ENCODE assay signal across 8 cellular contexts in genomic region chrX:19991350-19991718, GRCh38. TPM values are rescaled to one million over a fixed set of nuclear protein-coding genes. Genes with fewer than 3 reads are reported as not detected.
DNase-seq lines count a peak whose midpoint lies in the region; ATAC-seq, FAIRE-seq and TF ChIP-seq lines count a peak whose summit lies in the region.

No MANE protein-coding gene starts in this region.

- POLR2A ChIA-PET in A549 (lab: Yijun Ruan, JAX) (no interaction called here), HCT116 (lab: Charles Lee) (no interaction called here)

- peaks cover 17% of the 10 kb centered on the region for H3K4me1 Mint-ChIP-seq in activated naive CD8-positive, alpha-beta T cell (ENCODE audit: low read depth)
- H3K4me1 Mint-ChIP-seq in mesothelial cell of epicardium, result peaks cover 4% of the 10 kb centered on the region

- H3K4me3 Mint-ChIP-seq in activated naive CD8-positive, alpha-beta T cell, result peak overlapping the region; percentile 90
- peak overlapping the region; percentile 73 for H3K4me3 Mint-ChIP-seq in mesothelial cell of epicardium

- intact Hi-C loops in HCT116 (cut with micrococcal nuclease), result loop anchor here (2.0 kb wide), 1 partner anchor 87 kb away; no protein-coding TSS in a partner anchor

- ATAC-seq in A549 (0 out of 6 replicates have a peak, but pooled peaks of 1 of the 2 experiments have one; percentile 4), HCT116 (no peak), HG03135 (IDR thresholded peaks at IDR 0.05; ENCODE audit: unreplicated experiment) (no peak)

- H3K27me3 Mint-ChIP-seq in activated naive CD8-positive, alpha-beta T cell, result no peaks in the 10 kb centered on the region
- no peaks in the 10 kb centered on the region for H3K27me3 Mint-ChIP-seq in mesothelial cell of epicardium (ENCODE audit: low read depth)

- no peak for TF ChIP-seq EP300 in A549 (IDR thresholded peaks at IDR 0.05)

- TF ChIP-seq CTCF in A549 (IDR thresholded peaks at IDR 0.05), result no peak; the same call in 1 of the 3 replicates
- no peak for TF ChIP-seq CTCF in HCT116 (IDR thresholded peaks at IDR 0.05 in 2 of 3, conservative IDR thresholded peaks at IDR 0.05 in 1 of 3; ENCODE audit: borderline replicate concordance in 1 of 3, insufficient read depth in 1 of 3, low read depth in 2 of 3, low read length in 2 of 3)
- no peak for TF ChIP-seq CTCF in mesothelial cell of epicardium (IDR thresholded peaks at IDR 0.05; ENCODE audit: unreplicated experiment)

- WGBS in A549 (ENCODE audit: missing lambda C conversion rate), result 47% methylated on average over 6 of the region's 6 CpGs

- H3K36me3 Mint-ChIP-seq in activated naive CD8-positive, alpha-beta T cell, result no peaks in the 10 kb centered on the region
- H3K36me3 Mint-ChIP-seq in mesothelial cell of epicardium, result peaks cover 4% of the 10 kb centered on the region

- H3K79me2 ChIP-seq in HCT116 (ENCODE audit: insufficient read depth, low read length), result 0 out of 2 replicates have a peak, but pooled peaks cover 4% of the 10 kb centered on the region

- H3K36me3 ChIP-seq in HCT116 (ENCODE audit: control insufficient read depth in 1 of 2, insufficient read depth in 2 of 2, low read length in 2 of 2), result no peaks in the 10 kb centered on the region

- peak overlapping the region; percentile 41 for H2AFZ ChIP-seq in HCT116 (ENCODE audit: low read depth, low read length, poor library complexity, severe bottlenecking)

- H3K9me3 ChIP-seq in A549 (no peaks in the 10 kb centered on the region), HCT116 (ENCODE audit: control insufficient read depth in 1 of 2, insufficient read depth in 1 of 2, low read depth in 1 of 2, low read length in 2 of 2) (no peaks in the 10 kb centered on the region)

- H3K4me3 ChIP-seq in A549 (peak overlapping the region; percentile 76), HCT116 (replicated peaks in 1 of 2; ENCODE audit: low read depth in 1 of 2, low read length in 2 of 2) (peak overlapping the region in 1 of 2 experiments; percentile 16; a peak in 2 of 4 replicates)

- H3K27ac ChIP-seq in A549, result peak overlapping the region; percentile 90 to 97
- H3K27ac ChIP-seq in HCT116 (ENCODE audit: low read depth, low read length), result no peak overlapping the region

- FAIRE-seq in A549 (lab: Jason Lieb, UNC), result no peak

- H3K9me2 ChIP-seq in HCT116 (ENCODE audit: insufficient read depth), result no peaks in the 10 kb centered on the region

- H4K20me1 ChIP-seq in HCT116 (ENCODE audit: insufficient read depth), result no peaks in the 10 kb centered on the region

- H3K4me1 ChIP-seq in A549 (peaks cover 18% of the 10 kb centered on the region; the same call in 2 of the 3 replicates), HCT116 (ENCODE audit: control insufficient read depth in 1 of 2, insufficient read depth in 2 of 2, low read length in 2 of 2) (peaks cover 2 to 5% of the 10 kb centered on the region in 2 experiments; a peak in 3 of 4 replicates)

- 0 out of 2 replicates have a peak, but pooled peaks have one; percentile 19 for TF ChIP-seq POLR2A in A549 (IDR thresholded peaks at IDR 0.05; ENCODE audit: low read length)
- TF ChIP-seq POLR2A in HCT116 (IDR thresholded peaks at IDR 0.05; ENCODE audit: borderline replicate concordance, extremely low read depth, insufficient read depth, insufficient read length), result no peak

- RAD21 ChIA-PET in HCT116 (lab: Charles Lee; ENCODE audit: low non-redundant PET in 1 of 2, low total read pairs in 2 of 2, uncharacterized antibody in 2 of 2, unreplicated experiment in 2 of 2), result no interaction called here

- CTCF ChIA-PET in A549 (lab: Yijun Ruan, JAX) (interaction anchor here (0.6 to 1.9 kb wide), 15 partner anchors 10 to 224 kb away, joined by 3 to 19 read pairs (median 3); no protein-coding TSS in a partner anchor), HCT116 (lab: Charles Lee) (no interaction called here)

- no TSS peak for BruUV-seq in HCT116 (replicated peaks; lab: Mats Ljungman, UMichigan)

- DNase-seq in A549 (ENCODE audit: low read depth in 1 of 2, low spot score in 1 of 2) (no peak), HCT116 (ENCODE audit: low read depth, low spot score) (no peak), mesothelial cell of epicardium (ENCODE audit: low spot score in 2 of 2, unreplicated experiment in 2 of 2) (no peak), GM19240 (ENCODE audit: insufficient read length, low spot score) (no peak), glomerular visceral epithelial cell (ENCODE audit: extremely low spot score) (no peak)
- no peak for DNase-seq in effector CD4-positive, alpha-beta T cell

- no peaks in the 10 kb centered on the region for H3K9me3 Mint-ChIP-seq in activated naive CD8-positive, alpha-beta T cell (ENCODE audit: low read depth)
- H3K9me3 Mint-ChIP-seq in mesothelial cell of epicardium, result peaks cover 16% of the 10 kb centered on the region

- no peak for TF ChIP-seq RAD21 in A549 (conservative IDR thresholded peaks at IDR 0.05 in 1 of 2, IDR thresholded peaks at IDR 0.05 in 1 of 2)
- no peak for TF ChIP-seq RAD21 in HCT116 (IDR thresholded peaks at IDR 0.05; ENCODE audit: low read depth)

- no peak overlapping the region for H3K9ac ChIP-seq in HCT116 (ENCODE audit: low read length)

- H3K4me2 ChIP-seq in A549, result peak overlapping the region; percentile 78
- H3K4me2 ChIP-seq in HCT116 (ENCODE audit: low read length), result peak overlapping the region; percentile 49

- H3K27me3 ChIP-seq in HCT116 (ENCODE audit: insufficient read depth, low read length), result no peaks in the 10 kb centered on the region

- H3K27ac Mint-ChIP-seq in activated naive CD8-positive, alpha-beta T cell, result peak overlapping the region; percentile 91
- peak overlapping the region; percentile 86 for H3K27ac Mint-ChIP-seq in mesothelial cell of epicardium

TF ChIP-seq in A549, 52 proteins besides CTCF, POLR2A, EP300 and RAD21 (continues in another document):
- TF ChIP-seq TP53 (CRISPR knock-in tag; IDR thresholded peaks at IDR 0.05), result no peak
- TF ChIP-seq USF2 (IDR thresholded peaks at IDR 0.05), result no peak
- no peak for TF ChIP-seq TFCP2L1 (CRISPR knock-in tag; IDR thresholded peaks at IDR 0.05)
- TF ChIP-seq FOSB (CRISPR knock-in tag; IDR thresholded peaks at IDR 0.05), result no peak

TF ChIP-seq in HCT116, 20 proteins besides CTCF, POLR2A, EP300 and RAD21:
- TF ChIP-seq TCF7L2 (IDR thresholded peaks at IDR 0.05; ENCODE audit: borderline replicate concordance, extremely low read depth, insufficient read depth, insufficient read length) (no peak), SIN3A (IDR thresholded peaks at IDR 0.05; ENCODE audit: low read depth) (no peak), ATF3 (IDR thresholded peaks at IDR 0.05) (no peak), JUND (IDR thresholded peaks at IDR 0.05) (no peak), ELF1 (IDR thresholded peaks at IDR 0.05; ENCODE audit: borderline replicate concordance, low read depth) (no peak), CEBPB (IDR thresholded peaks at IDR 0.05; ENCODE audit: low read depth) (no peak), MAX (IDR thresholded peaks at IDR 0.05) (no peak), ZFX (IDR thresholded peaks at IDR 0.05) (no peak), YY1 (IDR thresholded peaks at IDR 0.05; ENCODE audit: extremely low read depth, insufficient replicate concordance, low read depth, low read length) (no peak), EZH2 (IDR thresholded peaks at IDR 0.05) (no peak), SRF (IDR thresholded peaks at IDR 0.05; ENCODE audit: low read depth) (no peak), REST (IDR thresholded peaks at IDR 0.05; ENCODE audit: low read depth) (no peak), SP1 (IDR thresholded peaks at IDR 0.05; ENCODE audit: low read depth) (no peak)
TF ChIP-seq in HCT116: peak in this region for 0.

RNA-seq across cellular contexts. Expression of gene BCLAF3, which starts 0.5 kb away (rescaled TPM):
- polyA plus RNA-seq in A549 (2011; rRNA removed), result 4.1 TPM in 2 replicates
- polyA plus RNA-seq in A549 (2012; cell fraction: cytosol; rRNA removed), result 0.46 and 0.53 TPM in 2 replicates
- 1.1 and 2.8 TPM in 2 replicates for polyA plus RNA-seq in A549 (2012; cell fraction: nucleus; rRNA removed)
- polyA plus RNA-seq in A549 (2017; fragmentation: RNase III; extraction: RNeasy Plus Mini Kit Qiagen cat#74134 plus additional on column Dnase treatment), result 3.7 to 4.8 TPM (median 4.0 TPM) in 3 replicates
- 2.5 and 2.7 TPM in 2 replicates for polyA minus RNA-seq in A549 (2011; rRNA and poly(A)+ RNA removed)
- 5.3 TPM for total RNA-seq in HCT116 (2021; ENCODE audit: unreplicated experiment)
- polyA plus RNA-seq in HCT116 (2012), result 1.7 and 1.8 TPM in 2 replicates
- 16.4 to 17.3 TPM (median 16.9 TPM) in 3 replicates for total RNA-seq in mesothelial cell of epicardium

Comparison
In these comparisons a context has a peak if more than half of its experiments do, and no peak if none do; other contexts are left out.
1. Of the 6 proteins assayed by ChIP-seq in both A549 and HCT116: peak only in A549: POLR2A; only in HCT116: none; in both: none; in neither: 5.